12 cellular contexts compared by ENCODE assay signal in the genomic region with DNA sequence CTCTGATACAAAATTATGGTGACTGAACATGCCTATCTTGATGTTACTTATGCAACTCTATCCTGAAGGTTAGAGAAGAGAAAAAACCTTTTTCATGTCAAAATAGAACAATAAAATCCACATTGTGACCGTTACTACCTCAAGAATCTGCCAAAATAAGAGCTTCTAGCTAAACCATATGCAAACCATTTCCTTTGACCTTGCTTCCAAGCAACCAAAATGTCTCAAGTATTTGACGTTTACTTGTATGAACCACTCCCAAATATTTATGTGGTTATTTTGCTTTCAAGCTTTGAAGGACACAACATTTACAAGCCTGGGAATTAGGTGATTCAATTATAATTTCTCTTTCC. TPM values are rescaled to one million over a fixed set of nuclear protein-coding genes. Genes with fewer than 3 reads are reported as not detected.
DNase-seq lines count a peak whose midpoint lies in the region; ATAC-seq and TF ChIP-seq lines count a peak whose summit lies in the region.
"Had no signal": no experiment of that assay in that cellular context is flagged by ENCODE, and none has a peak within 500 bp of the region (broad histone marks: within the 10 kb centered on the region; RNA-seq: fewer than 3 reads in every experiment).

No MANE protein-coding gene starts in this region.

- H3K9me3 ChIP-seq in ES-I3 (ENCODE audit: control insufficient read depth, insufficient read depth, low read length) (no peaks in the 10 kb centered on the region), ascending aorta (no peaks in the 10 kb centered on the region)
- H3K9me3 ChIP-seq: colonic mucosa, MG63 had no signal

- peak overlapping the region; percentile 64 to 67 for H3K4me3 Mint-ChIP-seq in effector memory CD8-positive, alpha-beta T cell
- no peak overlapping the region for H3K4me3 Mint-ChIP-seq in HFFc6

- H3K36me3 ChIP-seq in ES-I3 (ENCODE audit: insufficient read depth, low read length) (no peaks in the 10 kb centered on the region), ascending aorta (no peaks in the 10 kb centered on the region)
- H3K36me3 ChIP-seq: colonic mucosa, MG63 had no signal

- H3K36me3 Mint-ChIP-seq in effector memory CD8-positive, alpha-beta T cell (ENCODE audit: insufficient read depth) = peaks cover 27% of the 10 kb centered on the region
- H3K36me3 Mint-ChIP-seq in HFFc6 (ENCODE audit: low read depth) = no peaks in the 10 kb centered on the region

- ATAC-seq in GM19455 (IDR thresholded peaks at IDR 0.05; ENCODE audit: unreplicated experiment) (peak; percentile 51), HG03280 (IDR thresholded peaks at IDR 0.05; ENCODE audit: unreplicated experiment) (peak; percentile 54), GM21381 (IDR thresholded peaks at IDR 0.05; ENCODE audit: unreplicated experiment) (no peak)
- peak; percentile 23 for ATAC-seq in effector memory CD8-positive, alpha-beta T cell (replicated peaks)

- no peak for TF ChIP-seq CTCF in ascending aorta (IDR thresholded peaks at IDR 0.05)
- no peak for TF ChIP-seq CTCF in HFFc6 (IDR thresholded peaks at IDR 0.05)

- H3K27ac Mint-ChIP-seq in effector memory CD8-positive, alpha-beta T cell = peak overlapping the region in 1 of 2 donors; percentile 91
- H3K27ac Mint-ChIP-seq in HFFc6 = no peak overlapping the region

- H3K4me3 ChIP-seq in ascending aorta = no peak overlapping the region
- H3K4me3 ChIP-seq: colonic mucosa, GM23248, hepatocyte, MG63 had no signal

- no peaks in the 10 kb centered on the region for H3K9me3 Mint-ChIP-seq in effector memory CD8-positive, alpha-beta T cell
- H3K9me3 Mint-ChIP-seq in HFFc6 = no peaks in the 10 kb centered on the region

- H3K27me3 Mint-ChIP-seq in effector memory CD8-positive, alpha-beta T cell = no peaks in the 10 kb centered on the region
- H3K27me3 Mint-ChIP-seq in HFFc6 (ENCODE audit: insufficient read depth) = peaks cover 3% of the 10 kb centered on the region

- intact Hi-C loops in ascending aorta (cut with DNase I) = no loop called here

- H3K4me1 Mint-ChIP-seq in effector memory CD8-positive, alpha-beta T cell (ENCODE audit: low read depth in 2 of 2) = peaks cover 54 to 82% of the 10 kb centered on the region in 2 donors
- peaks cover 13% of the 10 kb centered on the region for H3K4me1 Mint-ChIP-seq in HFFc6 (ENCODE audit: low read depth)

- no peak for DNase-seq in effector memory CD8-positive, alpha-beta T cell
- DNase-seq in ascending aorta (ENCODE audit: low spot score in 2 of 2) (no peak), HFFc6 (no peak), DMS 273 (lab: John Stamatoyannopoulos, UW; ENCODE audit: unreplicated experiment) (no peak)
- DNase-seq: colonic mucosa, GM23248, MG63 had no signal

- H3K9ac ChIP-seq in ES-I3 (ENCODE audit: low read depth, low read length) = peak overlapping the region; percentile 16
- H3K9ac ChIP-seq: GM23248 had no signal

- H3K4me1 ChIP-seq in ES-I3 (ENCODE audit: insufficient read depth, low read length) (peaks cover 46% of the 10 kb centered on the region), ascending aorta (peaks cover 0 to 40% of the 10 kb centered on the region in 2 donors)

- H3K27ac ChIP-seq in ascending aorta = no peak overlapping the region
- H3K27ac ChIP-seq: colonic mucosa, GM23248, hepatocyte had no signal

- no peaks in the 10 kb centered on the region for H3K27me3 ChIP-seq in ascending aorta
- H3K27me3 ChIP-seq: colonic mucosa, hepatocyte, MG63 had no signal

RNA-seq across cellular contexts. Expression of gene FOXO1, which starts 13.9 kb away (rescaled TPM):
- 65.1 TPM for total RNA-seq in ascending aorta
- total RNA-seq in HFFc6 (2021; fragmentation: NEBNext Ultra II Directional; extraction: Animal tissue kit (Norgen Biotek cat#: 25700)) = 1 to 10 TPM in 1 of 6 experiments, under 1 TPM in 5; 0.48 to 1.1 (median 0.63) TPM

Comparison
In these comparisons a context has a peak if more than half of its experiments do, and no peak if none do; other contexts are left out.
1. RNA of gene FOXO1, which starts 13.9 kb away (total RNA-seq): 65.1 TPM in ascending aorta (single experiment); 0.48 to 1.1 TPM in HFFc6; every median in the first group is over 10 times any median in the second.